ENCODE assay signal across 1 cellular context in the genomic region with DNA sequence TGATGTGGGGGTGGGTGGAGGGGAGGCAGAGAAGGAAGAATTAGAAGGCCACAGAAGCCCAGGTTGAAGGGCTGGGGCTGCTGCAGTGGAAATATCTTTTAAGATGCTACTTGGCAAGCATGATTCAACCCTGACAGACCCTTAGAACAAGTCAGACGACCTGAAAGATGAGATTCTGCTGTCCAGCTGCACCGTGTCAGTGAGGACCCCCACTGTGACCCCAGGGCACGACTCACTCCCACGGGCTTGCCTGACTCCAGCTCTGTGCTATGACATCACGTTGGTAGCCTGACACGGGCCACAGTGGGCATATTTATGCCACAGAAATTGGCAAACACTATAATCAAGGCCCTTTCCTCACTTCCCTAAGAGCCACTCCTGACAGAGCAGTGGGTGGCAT.
TF ChIP-seq lines count a peak whose summit lies in the region.

No MANE protein-coding gene starts in this region.

TF ChIP-seq in IMR-90, 13 proteins besides CTCF, POLR2A, EP300 and RAD21:
- no peak for TF ChIP-seq BHLHE40 (IDR thresholded peaks at IDR 0.05; ENCODE audit: low read depth, low read length)
- TF ChIP-seq FOS (IDR thresholded peaks at IDR 0.05; ENCODE audit: low read depth, low read length) = no peak
- no peak for TF ChIP-seq RFX5 (IDR thresholded peaks at IDR 0.05; ENCODE audit: low read depth, low read length)
- TF ChIP-seq MXI1 (IDR thresholded peaks at IDR 0.05; ENCODE audit: borderline replicate concordance, low read depth, low read length) = no peak
- TF ChIP-seq SMC3 (IDR thresholded peaks at IDR 0.05; ENCODE audit: low read depth, low read length) = no peak
- TF ChIP-seq MAZ (IDR thresholded peaks at IDR 0.05; ENCODE audit: borderline replicate concordance, low read depth, low read length) = no peak
- no peak for TF ChIP-seq MAFK (IDR thresholded peaks at IDR 0.05; ENCODE audit: low read depth, low read length)
- TF ChIP-seq CHD1 (IDR thresholded peaks at IDR 0.05; ENCODE audit: low read depth, low read length) = no peak
- no peak for TF ChIP-seq CEBPB (IDR thresholded peaks at IDR 0.05; ENCODE audit: low read depth, low read length)
- TF ChIP-seq, protein P1, sequence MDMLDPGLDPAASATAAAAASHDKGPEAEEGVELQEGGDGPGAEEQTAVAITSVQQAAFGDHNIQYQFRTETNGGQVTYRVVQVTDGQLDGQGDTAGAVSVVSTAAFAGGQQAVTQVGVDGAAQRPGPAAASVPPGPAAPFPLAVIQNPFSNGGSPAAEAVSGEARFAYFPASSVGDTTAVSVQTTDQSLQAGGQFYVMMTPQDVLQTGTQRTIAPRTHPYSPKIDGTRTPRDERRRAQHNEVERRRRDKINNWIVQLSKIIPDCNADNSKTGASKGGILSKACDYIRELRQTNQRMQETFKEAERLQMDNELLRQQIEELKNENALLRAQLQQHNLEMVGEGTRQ (IDR thresholded peaks at IDR 0.05; ENCODE audit: low read depth, low read length) = no peak
- no peak for TF ChIP-seq RCOR1 (IDR thresholded peaks at IDR 0.05; ENCODE audit: insufficient replicate concordance, low read length)
- TF ChIP-seq NFE2L2 (IDR thresholded peaks at IDR 0.05; ENCODE audit: low read depth, low read length) = no peak
- TF ChIP-seq, protein P2, sequence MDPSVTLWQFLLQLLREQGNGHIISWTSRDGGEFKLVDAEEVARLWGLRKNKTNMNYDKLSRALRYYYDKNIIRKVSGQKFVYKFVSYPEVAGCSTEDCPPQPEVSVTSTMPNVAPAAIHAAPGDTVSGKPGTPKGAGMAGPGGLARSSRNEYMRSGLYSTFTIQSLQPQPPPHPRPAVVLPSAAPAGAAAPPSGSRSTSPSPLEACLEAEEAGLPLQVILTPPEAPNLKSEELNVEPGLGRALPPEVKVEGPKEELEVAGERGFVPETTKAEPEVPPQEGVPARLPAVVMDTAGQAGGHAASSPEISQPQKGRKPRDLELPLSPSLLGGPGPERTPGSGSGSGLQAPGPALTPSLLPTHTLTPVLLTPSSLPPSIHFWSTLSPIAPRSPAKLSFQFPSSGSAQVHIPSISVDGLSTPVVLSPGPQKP (IDR thresholded peaks at IDR 0.05; ENCODE audit: borderline replicate concordance, low read depth, low read length) = no peak
TF ChIP-seq in IMR-90: peak in this region for 0.
